ENCODE assay signal across 12 cellular contexts in the genomic region with DNA sequence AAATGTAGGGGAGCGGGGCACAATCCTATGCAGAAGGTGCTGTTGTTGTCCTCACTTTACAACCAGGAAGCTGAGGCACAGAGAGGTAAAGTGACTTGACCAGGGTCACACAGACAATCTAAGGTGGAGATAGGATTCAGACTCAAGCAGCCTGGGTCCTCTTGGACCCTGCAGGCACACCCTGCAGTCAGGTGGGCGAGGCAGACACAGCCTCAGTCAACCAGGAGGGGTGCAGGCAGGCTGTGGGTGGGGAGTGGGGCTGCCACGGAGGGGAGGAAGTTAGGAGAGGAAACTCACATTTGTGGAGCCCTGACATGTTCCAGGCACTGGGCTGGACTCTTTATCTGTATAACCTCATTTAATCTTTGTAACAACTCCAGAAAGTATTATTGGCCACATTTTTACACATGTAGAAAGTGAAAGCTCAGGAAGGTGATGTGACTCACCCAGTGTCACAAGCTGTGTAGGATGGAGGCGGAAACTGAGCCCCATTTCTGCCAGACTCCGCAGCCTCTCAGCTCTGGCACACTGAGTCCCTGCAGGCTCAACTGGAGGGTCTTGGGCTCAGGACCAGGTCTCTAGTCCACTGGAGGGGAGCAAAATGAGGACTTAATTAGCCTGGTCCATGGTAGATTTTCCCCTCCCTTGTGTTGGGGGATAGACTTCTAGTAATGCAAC. TPM values are rescaled to one million over a fixed set of nuclear protein-coding genes. Genes with fewer than 3 reads are reported as not detected.
DNase-seq lines count a peak whose midpoint lies in the region; ATAC-seq lines count a peak whose summit lies in the region.
"Had no signal": no experiment of that assay in that cellular context is flagged by ENCODE, and none has a peak within 500 bp of the region (broad histone marks: within the 10 kb centered on the region; RNA-seq: fewer than 3 reads in every experiment).

No MANE protein-coding gene starts in this region.

- no peaks in the 10 kb centered on the region for H3K79me2 ChIP-seq in GM23248 (ENCODE audit: insufficient read depth)

- H3K27me3 Mint-ChIP-seq in T-helper 2 cell treated with Interferon-gamma antibody and Interleukin-4, amounts not matched to agents 5 μg/mL and 100 μg/mL, for 36 hours (ENCODE audit: low read depth), result peaks cover 5% of the 10 kb centered on the region
- peaks cover 17% of the 10 kb centered on the region for H3K27me3 Mint-ChIP-seq in activated naive CD8-positive, alpha-beta T cell treated with anti-CD3 and anti-CD28 coated beads, Interleukin-2, amount 10 ng/mL, durations not matched to agents 7 days and 5 days

- peak overlapping the region; percentile 70 for H3K27ac Mint-ChIP-seq in T-helper 2 cell treated with Interferon-gamma antibody and Interleukin-4, amounts not matched to agents 5 μg/mL and 100 μg/mL, for 36 hours
- peak overlapping the region; percentile 95 for H3K27ac Mint-ChIP-seq in activated naive CD8-positive, alpha-beta T cell treated with anti-CD3 and anti-CD28 coated beads, Interleukin-2, amount 10 ng/mL, durations not matched to agents 7 days and 5 days
- H3K27ac Mint-ChIP-seq: CD4-positive, alpha-beta T cell had no signal

- H3K36me3 Mint-ChIP-seq in T-helper 2 cell treated with Interferon-gamma antibody and Interleukin-4, amounts not matched to agents 5 μg/mL and 100 μg/mL, for 36 hours (ENCODE audit: low read depth), result no peaks in the 10 kb centered on the region
- no peaks in the 10 kb centered on the region for H3K36me3 Mint-ChIP-seq in activated naive CD8-positive, alpha-beta T cell treated with anti-CD3 and anti-CD28 coated beads, Interleukin-2, amount 10 ng/mL, durations not matched to agents 7 days and 5 days

- peak; percentile 10 for DNase-seq in GM23248
- peak; percentile 49 for DNase-seq in T-helper 2 cell treated with Interferon-gamma antibody and Interleukin-4, amounts not matched to agents 5 μg/mL and 100 μg/mL, for 36 hours (ENCODE audit: low spot score)
- DNase-seq in activated naive CD8-positive, alpha-beta T cell treated with anti-CD3 and anti-CD28 coated beads, Interleukin-2, amount 10 ng/mL, durations not matched to agents 7 days and 5 days, result peak; percentile 34
- DNase-seq in stimulated activated CD4-positive, alpha-beta T cell treated with anti-CD3 and anti-CD28 coated beads, Interleukin-2, amount 100 ng/mL, for 4 hours (ENCODE audit: low read depth), result peak; percentile 25
- no peak for DNase-seq in SK-N-DZ (ENCODE audit: low spot score)
- no peak for DNase-seq in superior temporal gyrus (ENCODE audit: extremely low spot score)
- no peak for DNase-seq in mesenteric fat pad (ENCODE audit: low spot score)
- DNase-seq: NCI-H2029 treated with DMSO at 0.1 percent for 48 hours had no signal

- POLR2A ChIA-PET in activated naive CD8-positive, alpha-beta T cell treated with anti-CD3 and anti-CD28 coated beads, Interleukin-2, amount 10 ng/mL, durations not matched to agents 7 days and 5 days (lab: Charles Lee), result no interaction called here

- in situ Hi-C loops in GM23248 (cut with MboI), result no loop called here

- WGBS in GM23248 (ENCODE audit: low coverage in 1 of 2, low lambda C conversion rate in 2 of 2, missing lambda C conversion rate in 2 of 2), 2 experiments, result 56 to 62% methylated on average over 5 of the region's 5 CpGs

- peak; percentile 90 for ATAC-seq in activated naive CD8-positive, alpha-beta T cell treated with anti-CD3 and anti-CD28 coated beads, Interleukin-2, amount 10 ng/mL, durations not matched to agents 7 days and 5 days (ENCODE audit: low read depth)
- no peak for ATAC-seq in GM21526 (IDR thresholded peaks at IDR 0.05; ENCODE audit: low FRiP score, unreplicated experiment)

- H3K4me1 Mint-ChIP-seq in T-helper 2 cell treated with Interferon-gamma antibody and Interleukin-4, amounts not matched to agents 5 μg/mL and 100 μg/mL, for 36 hours (ENCODE audit: low read depth), result peaks cover 10% of the 10 kb centered on the region
- peaks cover 19% of the 10 kb centered on the region for H3K4me1 Mint-ChIP-seq in activated naive CD8-positive, alpha-beta T cell treated with anti-CD3 and anti-CD28 coated beads, Interleukin-2, amount 10 ng/mL, durations not matched to agents 7 days and 5 days

- peaks cover 18% of the 10 kb centered on the region for H3K27me3 ChIP-seq in GM23248 (replicated peaks; ENCODE audit: insufficient read depth)

- H2AFZ ChIP-seq in GM23248, result no peak overlapping the region

- H3K4me3 Mint-ChIP-seq in T-helper 2 cell treated with Interferon-gamma antibody and Interleukin-4, amounts not matched to agents 5 μg/mL and 100 μg/mL, for 36 hours, result peak overlapping the region; percentile 52
- H3K4me3 Mint-ChIP-seq in activated naive CD8-positive, alpha-beta T cell treated with anti-CD3 and anti-CD28 coated beads, Interleukin-2, amount 10 ng/mL, durations not matched to agents 7 days and 5 days, result peak overlapping the region; percentile 76
- H3K4me3 Mint-ChIP-seq: CD4-positive, alpha-beta T cell had no signal

- peaks cover 12% of the 10 kb centered on the region for H3K9me3 Mint-ChIP-seq in T-helper 2 cell treated with Interferon-gamma antibody and Interleukin-4, amounts not matched to agents 5 μg/mL and 100 μg/mL, for 36 hours
- peaks cover 2% of the 10 kb centered on the region for H3K9me3 Mint-ChIP-seq in activated naive CD8-positive, alpha-beta T cell treated with anti-CD3 and anti-CD28 coated beads, Interleukin-2, amount 10 ng/mL, durations not matched to agents 7 days and 5 days

- no peaks in the 10 kb centered on the region for H3K4me1 ChIP-seq in GM23248 (ENCODE audit: insufficient read depth)

- no peak overlapping the region for H3K27ac ChIP-seq in GM23248
- H3K27ac ChIP-seq: VCaP had no signal

- H3K9ac ChIP-seq in GM23248, result no peak overlapping the region

- no peaks in the 10 kb centered on the region for H3K36me3 ChIP-seq in GM23248 (ENCODE audit: low read depth)

- no peak overlapping the region for H3K4me3 ChIP-seq in GM23248

- no peaks in the 10 kb centered on the region for H4K20me1 ChIP-seq in GM23248 (ENCODE audit: insufficient read depth)

- H3K4me2 ChIP-seq in GM23248 (ENCODE audit: unreplicated experiment), result no peak overlapping the region

- H3F3A ChIP-seq in GM23248 (ENCODE audit: insufficient read depth), result no peaks in the 10 kb centered on the region

- no peaks in the 10 kb centered on the region for H3K9me2 ChIP-seq in GM23248 (ENCODE audit: insufficient read depth)

- no peaks in the 10 kb centered on the region for H3K9me3 ChIP-seq in GM23248 (ENCODE audit: low read depth)

RNA-seq across cellular contexts. Expression of a gene that starts 24.9 kb away (rescaled TPM):
- not detected in 2 replicates for total RNA-seq in GM23248 (2014; rRNA removed; shearing (Covaris generic))
- not detected in 2 replicates for polyA plus RNA-seq in GM23248 (2016; fragmentation: Nextera tagmentation; extraction: Ambion mirVana)
- not detected for total RNA-seq in activated naive CD8-positive, alpha-beta T cell treated with anti-CD3 and anti-CD28 coated beads, Interleukin-2, amount 10 ng/mL, durations not matched to agents 7 days and 5 days
- polyA plus RNA-seq in SK-N-DZ (2014; cell fraction: cytosol; rRNA removed), result 280 and 407 TPM in 2 replicates
- polyA plus RNA-seq in SK-N-DZ (2014; cell fraction: nucleus; rRNA removed), result 301 and 334 TPM in 2 replicates
- total RNA-seq in mesenteric fat pad, result 0.22 TPM
- total RNA-seq: CD4-positive, alpha-beta T cell; fibroblast of lung had no signal
- polyA plus RNA-seq: fibroblast of lung had no signal

Comparison
In these comparisons a context has a peak if more than half of its experiments do, and no peak if none do; other contexts are left out.
1. DNase-seq: peak in GM23248 (single experiment), T-helper 2 cell treated with Interferon-gamma antibody and Interleukin-4, amounts not matched to agents 5 μg/mL and 100 μg/mL, for 36 hours (single experiment), activated naive CD8-positive, alpha-beta T cell treated with anti-CD3 and anti-CD28 coated beads, Interleukin-2, amount 10 ng/mL, durations not matched to agents 7 days and 5 days (single experiment) and stimulated activated CD4-positive, alpha-beta T cell treated with anti-CD3 and anti-CD28 coated beads, Interleukin-2, amount 100 ng/mL, for 4 hours (single experiment); none in SK-N-DZ (single experiment), superior temporal gyrus (single experiment) and mesenteric fat pad (single experiment).